ENCODE assay signal across 2 cellular contexts in the genomic region with DNA sequence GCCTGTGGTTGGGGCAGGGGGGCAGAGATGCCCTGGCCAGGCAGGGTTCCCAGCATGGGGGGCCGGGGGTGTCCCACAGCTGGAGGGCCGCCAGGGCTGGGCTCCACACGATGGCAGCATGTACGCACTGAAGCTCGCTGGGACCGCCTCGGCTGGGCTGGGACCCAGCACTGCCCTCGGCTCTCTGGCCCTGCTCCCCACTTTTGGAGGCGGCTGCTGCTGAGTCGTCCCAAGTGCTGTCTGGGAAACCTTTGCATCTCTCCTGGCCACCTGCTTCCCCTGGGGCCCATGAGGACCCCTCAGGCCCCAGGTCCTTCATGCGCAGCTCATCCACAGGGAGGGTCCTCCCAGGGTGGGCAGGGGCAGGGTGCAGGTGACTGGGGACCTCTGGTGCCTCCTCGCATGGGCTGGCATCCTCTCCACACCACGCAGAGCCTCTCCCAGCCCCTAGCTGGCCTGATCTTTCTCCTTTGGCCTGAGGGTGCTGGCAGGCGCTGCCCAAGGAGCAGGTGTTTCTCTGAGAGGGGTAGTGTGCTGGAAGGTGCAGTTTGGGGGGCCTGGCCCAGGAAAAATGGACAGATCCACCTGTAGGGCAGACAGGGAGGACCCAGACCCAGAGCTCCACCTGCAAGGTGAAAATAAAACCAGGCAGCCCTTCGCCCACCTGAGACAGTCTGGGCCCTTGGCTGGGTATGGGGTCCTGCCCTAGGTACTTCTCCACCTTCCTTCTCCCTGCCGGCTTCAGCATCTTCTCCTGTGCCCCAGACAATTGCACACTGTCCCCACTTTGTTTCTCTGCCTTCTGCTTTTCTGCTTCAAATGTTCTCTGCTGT.
TF ChIP-seq lines count a peak whose summit lies in the region.

No MANE protein-coding gene starts in this region.

TF ChIP-seq in SK-N-SH, 30 proteins besides CTCF, POLR2A, EP300 and RAD21:
- TF ChIP-seq, protein P1, sequence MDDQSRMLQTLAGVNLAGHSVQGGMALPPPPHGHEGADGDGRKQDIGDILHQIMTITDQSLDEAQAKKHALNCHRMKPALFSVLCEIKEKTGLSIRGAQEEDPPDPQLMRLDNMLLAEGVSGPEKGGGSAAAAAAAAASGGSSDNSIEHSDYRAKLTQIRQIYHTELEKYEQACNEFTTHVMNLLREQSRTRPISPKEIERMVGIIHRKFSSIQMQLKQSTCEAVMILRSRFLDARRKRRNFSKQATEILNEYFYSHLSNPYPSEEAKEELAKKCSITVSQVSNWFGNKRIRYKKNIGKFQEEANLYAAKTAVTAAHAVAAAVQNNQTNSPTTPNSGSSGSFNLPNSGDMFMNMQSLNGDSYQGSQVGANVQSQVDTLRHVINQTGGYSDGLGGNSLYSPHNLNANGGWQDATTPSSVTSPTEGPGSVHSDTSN (IDR thresholded peaks at IDR 0.05) = no peak

TF ChIP-seq in SK-N-SH treated with all-trans-retinoic acid at 6 μM for 48 hours, 23 proteins besides CTCF, POLR2A, EP300 and RAD21:
- TF ChIP-seq, protein P2, sequence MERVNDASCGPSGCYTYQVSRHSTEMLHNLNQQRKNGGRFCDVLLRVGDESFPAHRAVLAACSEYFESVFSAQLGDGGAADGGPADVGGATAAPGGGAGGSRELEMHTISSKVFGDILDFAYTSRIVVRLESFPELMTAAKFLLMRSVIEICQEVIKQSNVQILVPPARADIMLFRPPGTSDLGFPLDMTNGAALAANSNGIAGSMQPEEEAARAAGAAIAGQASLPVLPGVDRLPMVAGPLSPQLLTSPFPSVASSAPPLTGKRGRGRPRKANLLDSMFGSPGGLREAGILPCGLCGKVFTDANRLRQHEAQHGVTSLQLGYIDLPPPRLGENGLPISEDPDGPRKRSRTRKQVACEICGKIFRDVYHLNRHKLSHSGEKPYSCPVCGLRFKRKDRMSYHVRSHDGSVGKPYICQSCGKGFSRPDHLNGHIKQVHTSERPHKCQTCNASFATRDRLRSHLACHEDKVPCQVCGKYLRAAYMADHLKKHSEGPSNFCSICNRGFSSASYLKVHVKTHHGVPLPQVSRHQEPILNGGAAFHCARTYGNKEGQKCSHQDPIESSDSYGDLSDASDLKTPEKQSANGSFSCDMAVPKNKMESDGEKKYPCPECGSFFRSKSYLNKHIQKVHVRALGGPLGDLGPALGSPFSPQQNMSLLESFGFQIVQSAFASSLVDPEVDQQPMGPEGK (CRISPR knock-in tag; IDR thresholded peaks at IDR 0.05; ENCODE audit: borderline replicate concordance) = no peak
- TF ChIP-seq, protein P3, sequence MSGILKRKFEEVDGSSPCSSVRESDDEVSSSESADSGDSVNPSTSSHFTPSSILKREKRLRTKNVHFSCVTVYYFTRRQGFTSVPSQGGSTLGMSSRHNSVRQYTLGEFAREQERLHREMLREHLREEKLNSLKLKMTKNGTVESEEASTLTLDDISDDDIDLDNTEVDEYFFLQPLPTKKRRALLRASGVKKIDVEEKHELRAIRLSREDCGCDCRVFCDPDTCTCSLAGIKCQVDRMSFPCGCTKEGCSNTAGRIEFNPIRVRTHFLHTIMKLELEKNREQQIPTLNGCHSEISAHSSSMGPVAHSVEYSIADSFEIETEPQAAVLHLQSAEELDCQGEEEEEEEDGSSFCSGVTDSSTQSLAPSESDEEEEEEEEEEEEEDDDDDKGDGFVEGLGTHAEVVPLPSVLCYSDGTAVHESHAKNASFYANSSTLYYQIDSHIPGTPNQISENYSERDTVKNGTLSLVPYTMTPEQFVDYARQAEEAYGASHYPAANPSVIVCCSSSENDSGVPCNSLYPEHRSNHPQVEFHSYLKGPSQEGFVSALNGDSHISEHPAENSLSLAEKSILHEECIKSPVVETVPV (CRISPR knock-in tag; IDR thresholded peaks at IDR 0.05) = no peak
- no peak for TF ChIP-seq ZNF8 (CRISPR knock-in tag; IDR thresholded peaks at IDR 0.05)
